ENCODE assay signal across 10 cellular contexts in genomic region chr2:173590278-173590811, GRCh38.
DNase-seq lines count a peak whose midpoint lies in the region; ATAC-seq and TF ChIP-seq lines count a peak whose summit lies in the region.
"Had no signal": no experiment of that assay in that cellular context is flagged by ENCODE, and none has a peak within 500 bp of the region (broad histone marks: within the 10 kb centered on the region; RNA-seq: fewer than 3 reads in every experiment).

No MANE protein-coding gene starts in this region.

- no peak overlapping the region for H4K5ac ChIP-seq in H9 (ENCODE audit: insufficient read length, low read depth, low read length)

- H4K91ac ChIP-seq in H9 (ENCODE audit: insufficient read length, low read depth, low read length) = no peak overlapping the region

- H3K23me2 ChIP-seq in H9 (ENCODE audit: insufficient read length, low read depth, low read length, poor library complexity, severe bottlenecking) = no peaks in the 10 kb centered on the region

- H4K8ac ChIP-seq in H9 (replicated peaks; ENCODE audit: insufficient read length, low read depth, low read length) = no peak overlapping the region

- H3K27me3 Mint-ChIP-seq in H9 (ENCODE audit: low read depth) = peaks cover 1% of the 10 kb centered on the region; the same call in 1 of the 2 replicates

- H3T11ph ChIP-seq in H9 (ENCODE audit: low read length) = no peak overlapping the region

- H3K4ac ChIP-seq in H9 (ENCODE audit: low read depth, low read length) = no peak overlapping the region

- H2BK12ac ChIP-seq in H9 (ENCODE audit: insufficient read length, low read depth, low read length) = no peak overlapping the region

- no peak overlapping the region for H2BK5ac ChIP-seq in H9 (ENCODE audit: insufficient read length, low read length)

- H3K18ac ChIP-seq in H9 (ENCODE audit: insufficient read length, low read depth, low read length) = no peak overlapping the region

- H3K9me3 ChIP-seq in SJCRH30 (replicated peaks) (peaks cover 8% of the 10 kb centered on the region), heart right ventricle (peaks cover 0 to 16% (median 7%) of the 10 kb centered on the region in 11 donors), H9 (ENCODE audit: control insufficient read depth, low read depth, low read length) (peaks cover 13% of the 10 kb centered on the region)
- H3K9me3 ChIP-seq: neutrophil had no signal

- peaks cover 9 to 17% of the 10 kb centered on the region in 2 experiments; a peak in 3 of 4 replicates for H3K4me1 Mint-ChIP-seq in H9

- H3K14ac ChIP-seq in H9 (ENCODE audit: insufficient read depth, low read length) = no peak overlapping the region

- TF ChIP-seq CTCF in heart right ventricle (IDR thresholded peaks at IDR 0.05) = no peak
- TF ChIP-seq CTCF in H9 (conservative IDR thresholded peaks at IDR 0.05) = no peak

- peak overlapping the region; percentile 92 for H3K27ac ChIP-seq in SJCRH30
- H3K27ac ChIP-seq in heart right ventricle = peak overlapping the region in 6 of 10 donors; percentile 26 to 59 (median 56)
- H3K27ac ChIP-seq in H9 (ENCODE audit: insufficient read length, low read depth, low read length) = no peak overlapping the region
- H3K27ac ChIP-seq: neutrophil had no signal

- no peak overlapping the region for H2BK15ac ChIP-seq in H9 (ENCODE audit: low read depth, low read length)

- H3K9ac ChIP-seq in H9 (ENCODE audit: extremely low read depth, insufficient read length, low read length) = no peak overlapping the region

- H2AK5ac ChIP-seq in H9 (ENCODE audit: insufficient read length, low read length) = no peak overlapping the region

- H3K56ac ChIP-seq in H9 (ENCODE audit: insufficient read length, low read depth, low read length) = no peak overlapping the region

- H3K79me2 ChIP-seq in H9 (ENCODE audit: insufficient read depth, low read length) = no peaks in the 10 kb centered on the region

- H3K36me3 ChIP-seq in SJCRH30 (no peaks in the 10 kb centered on the region), heart right ventricle (no peaks in the 10 kb centered on the region)
- H3K36me3 ChIP-seq: neutrophil had no signal

- no peak overlapping the region for H3K4me3 Mint-ChIP-seq in H9

- H4K20me1 ChIP-seq in H9 (ENCODE audit: control insufficient read depth, insufficient read depth, insufficient read length) = no peaks in the 10 kb centered on the region

- 29 to 41% methylated on average over 6 of the region's 6 CpGs for WGBS in heart right ventricle, 2 donors
- WGBS in H9 (ENCODE audit: extremely low coverage, insufficient read length, low lambda C conversion rate) = no CpG with 5 or more reads among the region's 6 CpGs

- intact Hi-C loops in heart right ventricle (cut with DNase I) = no loop called here

- H3K27ac Mint-ChIP-seq in H9 = peak overlapping the region in 1 of 3 experiments; percentile 61; a peak in 1 of 7 replicates

- H3K9me3 Mint-ChIP-seq in H9 = peaks cover 23 to 35% of the 10 kb centered on the region in 2 experiments

- H2BK120ac ChIP-seq in H9 (ENCODE audit: low read depth, low read length, poor library complexity, severe bottlenecking) = no peak overlapping the region

- no peaks in the 10 kb centered on the region for H3K27me3 ChIP-seq in SJCRH30
- H3K27me3 ChIP-seq in heart right ventricle = no peaks in the 10 kb centered on the region
- H3K27me3 ChIP-seq in H9 (ENCODE audit: insufficient read depth, low read length) = no peaks in the 10 kb centered on the region
- H3K27me3 ChIP-seq: neutrophil had no signal

- DNase-seq in NCI-H146 (lab: John Stamatoyannopoulos, UW) (peak; percentile 10), NCI-H146 treated with DMSO at 0.1 percent for 48 hours (lab: John Stamatoyannopoulos, UW; ENCODE audit: unreplicated experiment) (no peak), SJCRH30 (peak; percentile 98 to 99), heart right ventricle (peak; percentile 45 to 83), H9 (no peak), NCI-H187 treated with DMSO at 0.1 percent for 48 hours (lab: John Stamatoyannopoulos, UW) (no peak)
- no peak for DNase-seq in stimulated activated CD4-positive, alpha-beta T cell treated with anti-CD3 and anti-CD28 coated beads, Interleukin-1b, Interleukin-23, amount 100 ng/mL, for 48 hours
- DNase-seq: activated naive CD4-positive, alpha-beta T cell treated with anti-CD3 and anti-CD28 coated beads, Interleukin-2, amount 50 U/mL, for 16 hours had no signal

- ATAC-seq in heart right ventricle (peak; percentile 91 to 99 (median 96)), HG02970 (IDR thresholded peaks at IDR 0.05; ENCODE audit: low FRiP score, unreplicated experiment) (no peak)

- H3K23ac ChIP-seq in H9 (ENCODE audit: insufficient read length, low read depth, low read length) = no peak overlapping the region

- H3K79me1 ChIP-seq in H9 (ENCODE audit: insufficient read depth, low read depth, low read length, poor library complexity, severe bottlenecking) = no peaks in the 10 kb centered on the region

- peaks cover 14 to 25% (median 23%) of the 10 kb centered on the region in 3 experiments for H3K36me3 Mint-ChIP-seq in H9 (ENCODE audit: insufficient read depth in 1 of 3, low read depth in 3 of 3)

- H3K4me2 ChIP-seq in H9 (ENCODE audit: insufficient read depth, insufficient read length, low read length) = no peak overlapping the region

- H2AFZ ChIP-seq in H9 (ENCODE audit: low read length) = no peak overlapping the region

- H3K4me3 ChIP-seq in SJCRH30 (no peak overlapping the region), heart right ventricle (peak overlapping the region in 2 of 10 donors; percentile 15 to 17)

- H3K4me1 ChIP-seq in SJCRH30 (peaks cover 45% of the 10 kb centered on the region), heart right ventricle (peaks cover 0 to 11% (median 4%) of the 10 kb centered on the region in 9 donors), H9 (ENCODE audit: insufficient read depth, low read length) (no peaks in the 10 kb centered on the region)

- H2BK20ac ChIP-seq in H9 (ENCODE audit: low read depth, low read length, poor library complexity, severe bottlenecking) = no peak overlapping the region

Comparison
In these comparisons a context has a peak if more than half of its experiments do, and no peak if none do; other contexts are left out.
1. DNase-seq: peak in NCI-H146 (single experiment), SJCRH30 (2 of 2) and heart right ventricle (2 of 2); none in NCI-H146 treated with DMSO at 0.1 percent for 48 hours (single experiment), stimulated activated CD4-positive, alpha-beta T cell treated with anti-CD3 and anti-CD28 coated beads, Interleukin-1b, Interleukin-23, amount 100 ng/mL, for 48 hours (single experiment), H9 (single experiment) and NCI-H187 treated with DMSO at 0.1 percent for 48 hours (single experiment).